21 cellular contexts compared by ENCODE assay signal in genomic region chr5:78689893-78690592, GRCh38. TPM values are rescaled to one million over a fixed set of nuclear protein-coding genes. Genes with fewer than 3 reads are reported as not detected.
DNase-seq lines count a peak whose midpoint lies in the region; ATAC-seq, FAIRE-seq and TF ChIP-seq lines count a peak whose summit lies in the region.
"Had no signal": no experiment of that assay in that cellular context is flagged by ENCODE, and none has a peak within 500 bp of the region (broad histone marks: within the 10 kb centered on the region; RNA-seq: fewer than 3 reads in every experiment).

No MANE protein-coding gene starts in this region.

- DNase-seq in NCI-H82 (lab: John Stamatoyannopoulos, UW) (peak; percentile 68), H1 (ENCODE audit: low read depth in 1 of 2, low spot score in 2 of 2) (no peak), mesendoderm (peak; percentile 48), right lobe of liver (no peak)
- no peak for DNase-seq in stimulated activated CD4-positive, alpha-beta T cell treated with anti-CD3 and anti-CD28 coated beads, Interleukin-4, amount 100 ng/mL, for 4 hours
- DNase-seq in activated CD4-positive, alpha-beta memory T cell treated with anti-CD3 and anti-CD28 coated beads for 36 hours = no peak
- DNase-seq: Calu3; CD8-positive, alpha-beta T cell; EL; NCI-H1092 treated with DMSO at 0.1 percent for 48 hours; NCI-H2227 treated with DMSO at 0.1 percent for 48 hours; NCI-H510A treated with DMSO at 0.1 percent for 48 hours; NCI-H774; PC-9 had no signal

- H3K4me3 ChIP-seq in H1 (ENCODE audit: extremely low read depth in 1 of 4, insufficient read depth in 2 of 4, low read depth in 3 of 4, low read length in 4 of 4) = no peak overlapping the region
- H3K4me3 ChIP-seq in mesendoderm (ENCODE audit: low read length) = no peak overlapping the region
- no peak overlapping the region for H3K4me3 ChIP-seq in right lobe of liver
- H3K4me3 ChIP-seq: BLaER1 treated with 17β-estradiol and CSF1 and Interleukin-3, amounts not matched to agents 10 nM and 100 nM; GM12878; K562; PC-9 had no signal

- POLR2A ChIA-PET in H1 (lab: Charles Lee; ENCODE audit: partially characterized antibody) = no interaction called here
- POLR2A ChIA-PET in activated CD4-positive, alpha-beta memory T cell treated with anti-CD3 and anti-CD28 coated beads for 36 hours (lab: Charles Lee) = no interaction called here

- no peak overlapping the region for H4K8ac ChIP-seq in H1 (ENCODE audit: extremely low read depth, insufficient read depth, low read length)
- H4K8ac ChIP-seq in mesendoderm (ENCODE audit: low read depth, low read length) = no peak overlapping the region

- H3K79me2 ChIP-seq in H1 (ENCODE audit: control insufficient read depth in 1 of 2, insufficient read depth in 2 of 2, low read length in 2 of 2) (no peaks in the 10 kb centered on the region), mesendoderm (ENCODE audit: control insufficient read depth, insufficient read depth, low read length) (no peaks in the 10 kb centered on the region)

- H3K36me3 ChIP-seq in H1 (ENCODE audit: control insufficient read depth in 2 of 4, insufficient read depth in 4 of 4, low read length in 3 of 4) = no peaks in the 10 kb centered on the region
- H3K36me3 ChIP-seq in mesendoderm (ENCODE audit: control insufficient read depth, insufficient read depth, low read length) = no peaks in the 10 kb centered on the region
- no peaks in the 10 kb centered on the region for H3K36me3 ChIP-seq in right lobe of liver
- H3K36me3 ChIP-seq: BLaER1 treated with 17β-estradiol and CSF1 and Interleukin-3, amounts not matched to agents 10 nM and 100 nM had no signal

- H4K5ac ChIP-seq in H1 (ENCODE audit: insufficient read length, low read depth, low read length) (no peak overlapping the region), mesendoderm (ENCODE audit: low read length) (no peak overlapping the region)

- peaks cover 5% of the 10 kb centered on the region for H3K9me3 Mint-ChIP-seq in activated CD4-positive, alpha-beta memory T cell treated with anti-CD3 and anti-CD28 coated beads for 36 hours

- no peak for TF ChIP-seq RAD21 in H1 (IDR thresholded peaks at IDR 0.05 in 1 of 2, conservative IDR thresholded peaks at IDR 0.05 in 1 of 2; ENCODE audit: low read depth in 2 of 2, low read length in 2 of 2)

- H3K9ac ChIP-seq in H1 (replicated peaks in 1 of 4; ENCODE audit: extremely low read depth in 1 of 4, low read depth in 3 of 4, low read length in 3 of 4) (no peak overlapping the region), mesendoderm (ENCODE audit: low read length) (no peak overlapping the region)
- H3K9ac ChIP-seq: BLaER1 treated with 17β-estradiol and CSF1 and Interleukin-3, amounts not matched to agents 10 nM and 100 nM had no signal

- TF ChIP-seq EP300 in H1 (IDR thresholded peaks at IDR 0.05; ENCODE audit: borderline replicate concordance in 1 of 2, low read depth in 2 of 2, low read length in 2 of 2) = no peak

- peaks cover 3% of the 10 kb centered on the region for H3K27me3 Mint-ChIP-seq in activated CD4-positive, alpha-beta memory T cell treated with anti-CD3 and anti-CD28 coated beads for 36 hours

- H3K9me3 ChIP-seq in H1 (ENCODE audit: insufficient read depth in 2 of 2, low read depth in 1 of 2, low read length in 1 of 2) = no peaks in the 10 kb centered on the region
- H3K9me3 ChIP-seq in right lobe of liver = no peaks in the 10 kb centered on the region

- H3K4me2 ChIP-seq in H1 (ENCODE audit: insufficient read depth in 1 of 2, low read depth in 2 of 2, low read length in 2 of 2) = no peak overlapping the region
- no peak overlapping the region for H3K4me2 ChIP-seq in mesendoderm (ENCODE audit: low read length)
- H3K4me2 ChIP-seq: BLaER1 treated with 17β-estradiol and CSF1 and Interleukin-3, amounts not matched to agents 10 nM and 100 nM; PC-9 had no signal

- H3K36me3 Mint-ChIP-seq in activated CD4-positive, alpha-beta memory T cell treated with anti-CD3 and anti-CD28 coated beads for 36 hours = peaks cover 2% of the 10 kb centered on the region
- H3K36me3 Mint-ChIP-seq: CD8-positive, alpha-beta T cell had no signal

- H3K79me1 ChIP-seq in H1 (ENCODE audit: low read depth, low read length) = no peaks in the 10 kb centered on the region
- H3K79me1 ChIP-seq in mesendoderm (ENCODE audit: low read length) = no peaks in the 10 kb centered on the region

- WGBS in H1 (ENCODE audit: extremely low coverage in 1 of 2, insufficient coverage in 1 of 2, insufficient read length in 1 of 2, insufficient replicate concordance in 2 of 2, low coverage in 1 of 2, low lambda C conversion rate in 2 of 2, missing lambda C conversion rate in 1 of 2), 2 experiments = 71% methylated on average over 6 of the region's 6 CpGs; no CpG with 5 or more reads in 1 of the 2 experiments
- no CpG with 5 or more reads among the region's 6 CpGs for WGBS in mesendoderm (ENCODE audit: extremely low coverage, insufficient coverage, low lambda C conversion rate)
- WGBS in right lobe of liver (ENCODE audit: insufficient coverage, low coverage, low lambda C conversion rate, missing lambda C conversion rate) = 69% methylated on average over 6 of the region's 6 CpGs

- CTCF ChIA-PET in H1 (lab: Charles Lee; ENCODE audit: partially characterized antibody) = interaction anchor here (1.0 to 1.8 kb wide), 4 partner anchors 44 to 196 kb away, joined by 3 to 6 read pairs (median 4); no protein-coding TSS in a partner anchor
- CTCF ChIA-PET in activated CD4-positive, alpha-beta memory T cell treated with anti-CD3 and anti-CD28 coated beads for 36 hours (lab: Charles Lee) = no interaction called here

- H2BK15ac ChIP-seq in H1 (ENCODE audit: low read length) = no peak overlapping the region
- no peak overlapping the region for H2BK15ac ChIP-seq in mesendoderm (replicated peaks; ENCODE audit: low read depth)

- no peak overlapping the region for H3K27ac Mint-ChIP-seq in activated CD4-positive, alpha-beta memory T cell treated with anti-CD3 and anti-CD28 coated beads for 36 hours
- H3K27ac Mint-ChIP-seq: CD8-positive, alpha-beta T cell had no signal

- no peak overlapping the region for H2AK5ac ChIP-seq in H1 (ENCODE audit: low read depth, low read length)
- no peak overlapping the region for H2AK5ac ChIP-seq in mesendoderm (ENCODE audit: low read length)

- no peak overlapping the region for H2BK120ac ChIP-seq in H1 (replicated peaks; ENCODE audit: low read depth, low read length)
- H2BK120ac ChIP-seq in mesendoderm (ENCODE audit: low read depth, low read length) = no peak overlapping the region

- H3K27me3 ChIP-seq in H1 (replicated peaks in 1 of 4; ENCODE audit: control insufficient read depth in 3 of 4, extremely low read depth in 1 of 4, insufficient read depth in 3 of 4, low read length in 3 of 4) = no peaks in the 10 kb centered on the region
- no peaks in the 10 kb centered on the region for H3K27me3 ChIP-seq in mesendoderm (ENCODE audit: insufficient read depth, low read length, poor library complexity)
- H3K27me3 ChIP-seq in right lobe of liver = peaks cover 0 to 8% of the 10 kb centered on the region in 2 donors
- H3K27me3 ChIP-seq: BLaER1 treated with 17β-estradiol and CSF1 and Interleukin-3, amounts not matched to agents 10 nM and 100 nM had no signal

- intact Hi-C loops in activated CD4-positive, alpha-beta memory T cell treated with anti-CD3 and anti-CD28 coated beads for 36 hours (cut with micrococcal nuclease) = no loop called here
- intact Hi-C loops in right lobe of liver (cut with DNase I) = no loop called here

- H2AFZ ChIP-seq in H1 (ENCODE audit: low read length) = 0 out of 2 replicates have a peak overlapping the region, but pooled peaks have one; percentile 11
- H2AFZ ChIP-seq: PC-9 had no signal

- 0 out of 2 replicates have a peak overlapping the region, but pooled peaks have one; percentile 29 for H3K18ac ChIP-seq in H1 (ENCODE audit: extremely low read depth, low read length)
- H3K18ac ChIP-seq in mesendoderm (ENCODE audit: low read length) = peak overlapping the region; percentile 88

- FAIRE-seq in H1 (lab: Jason Lieb, UNC) = no peak
- FAIRE-seq: GM12878, GM19239, H54, K562 had no signal

- H2BK5ac ChIP-seq in H1 (ENCODE audit: low read depth, low read length) = no peak overlapping the region
- H2BK5ac ChIP-seq in mesendoderm (ENCODE audit: low read length) = peak overlapping the region; percentile 31

- no peak overlapping the region for H2BK12ac ChIP-seq in H1 (ENCODE audit: low read depth, low read length)

- H3K56ac ChIP-seq in H1 (replicated peaks; ENCODE audit: insufficient read length, low read depth, low read length) (no peak overlapping the region), mesendoderm (ENCODE audit: low read length) (peak overlapping the region; percentile 53)

- TF ChIP-seq CTCF in H1 (IDR thresholded peaks at IDR 0.05; ENCODE audit: control extremely low read depth in 1 of 3, insufficient read depth in 1 of 3, low read depth in 1 of 3, low read length in 3 of 3) (no peak), right lobe of liver (IDR thresholded peaks at IDR 0.05) (no peak)

- H3K27ac ChIP-seq in H1 (ENCODE audit: low read depth, low read length) = no peak overlapping the region
- peak overlapping the region; percentile 6 for H3K27ac ChIP-seq in mesendoderm (ENCODE audit: low read depth, low read length)
- no peak overlapping the region for H3K27ac ChIP-seq in right lobe of liver
- H3K27ac ChIP-seq: BLaER1 treated with 17β-estradiol and CSF1 and Interleukin-3, amounts not matched to agents 10 nM and 100 nM; PC-9; RWPE1 had no signal

- ATAC-seq in GM21717 (IDR thresholded peaks at IDR 0.05; ENCODE audit: unreplicated experiment) = no peak
- no peak for ATAC-seq in right lobe of liver
- ATAC-seq: CD8-positive, alpha-beta T cell; GM12878; K562 had no signal

- H3K23ac ChIP-seq in H1 (ENCODE audit: insufficient read length) = no peak overlapping the region
- H3K23ac ChIP-seq in mesendoderm (ENCODE audit: low read length) = peak overlapping the region; percentile 6

- H3K4ac ChIP-seq in H1 (replicated peaks; ENCODE audit: insufficient read length, low read depth, low read length) = no peak overlapping the region
- no peak overlapping the region for H3K4ac ChIP-seq in mesendoderm (ENCODE audit: low read depth, low read length)

- H4K20me1 ChIP-seq in H1 (replicated peaks in 1 of 2; ENCODE audit: control insufficient read depth in 1 of 2, insufficient read depth in 2 of 2, low read length in 2 of 2) = no peaks in the 10 kb centered on the region
- H4K20me1 ChIP-seq: BLaER1 treated with 17β-estradiol and CSF1 and Interleukin-3, amounts not matched to agents 10 nM and 100 nM had no signal

- no peak overlapping the region for H4K91ac ChIP-seq in H1 (replicated peaks; ENCODE audit: insufficient read length, low read length)

- no peaks in the 10 kb centered on the region for H3K4me1 Mint-ChIP-seq in activated CD4-positive, alpha-beta memory T cell treated with anti-CD3 and anti-CD28 coated beads for 36 hours (ENCODE audit: low read depth)

- no peak for TF ChIP-seq POLR2A in H1 (IDR thresholded peaks at IDR 0.05; ENCODE audit: control extremely low read depth in 1 of 2, low read depth in 2 of 2, low read length in 2 of 2)
- no peak for TF ChIP-seq POLR2A in right lobe of liver (IDR thresholded peaks at IDR 0.05)

- H2BK20ac ChIP-seq in H1 (ENCODE audit: low read length) = no peak overlapping the region

- H3K14ac ChIP-seq in H1 (ENCODE audit: insufficient read length) = no peak overlapping the region

- no peaks in the 10 kb centered on the region for H3K23me2 ChIP-seq in H1 (ENCODE audit: low read depth, low read length)

- H3K4me1 ChIP-seq in H1 (replicated peaks in 1 of 4; ENCODE audit: control insufficient read depth in 3 of 4, insufficient read depth in 4 of 4, low read length in 3 of 4) (peaks cover 0 to 10% (median 0%) of the 10 kb centered on the region in 4 experiments; a peak in 1 of 7 replicates), mesendoderm (ENCODE audit: control insufficient read depth, low read depth, low read length) (peaks cover 6% of the 10 kb centered on the region), right lobe of liver (no peaks in the 10 kb centered on the region)
- H3K4me1 ChIP-seq: BLaER1 treated with 17β-estradiol and CSF1 and Interleukin-3, amounts not matched to agents 10 nM and 100 nM had no signal

- no peak overlapping the region for H3K4me3 Mint-ChIP-seq in activated CD4-positive, alpha-beta memory T cell treated with anti-CD3 and anti-CD28 coated beads for 36 hours
- H3K4me3 Mint-ChIP-seq: CD8-positive, alpha-beta T cell had no signal

RNA-seq across cellular contexts. Expression of gene LHFPL2, which starts 41.5 kb away (rescaled TPM):
- total RNA-seq in H1 (2021; fragmentation: NEBNext Ultra II Directional; extraction: Animal tissue kit (Norgen Biotek cat#: 25700)) = 38.0 and 43.0 TPM in 2 replicates
- 9.6 and 14.8 TPM in 2 replicates for polyA plus RNA-seq in H1 (2011; rRNA removed)
- polyA plus RNA-seq in H1 (2011; cell fraction: cytosol; rRNA removed) = 11.6 TPM
- 19.5 TPM for polyA plus RNA-seq in H1 (2011; cell fraction: nucleus; rRNA removed)
- polyA plus RNA-seq in H1 (2012, experiment 1 of 2) = 21.0 to 27.0 TPM (median 25.3 TPM) in 4 replicates
- 3.3 TPM for polyA plus RNA-seq in H1 (2012, experiment 2 of 2)
- 31.3 TPM for polyA plus RNA-seq in H1 (2013, experiment 1 of 2)
- polyA plus RNA-seq in H1 (2013, experiment 2 of 2) = 33.8 TPM
- polyA minus RNA-seq in H1 (2011; rRNA and poly(A)+ RNA removed) = 27.0 and 33.7 TPM in 2 replicates
- 30.0 TPM for polyA minus RNA-seq in H1 (2011; cell fraction: cytosol; rRNA and poly(A)+ RNA removed)
- 66.1 TPM for polyA minus RNA-seq in H1 (2011; cell fraction: nucleus; rRNA and poly(A)+ RNA removed)
- polyA plus RNA-seq in mesendoderm (2013, experiment 1 of 2) = 14.7 TPM
- 15.2 TPM for polyA plus RNA-seq in mesendoderm (2013, experiment 2 of 2)
- under 1 TPM; 0.05 to 0.19 TPM for total RNA-seq in activated CD4-positive, alpha-beta memory T cell treated with anti-CD3 and anti-CD28 coated beads for 36 hours
- total RNA-seq in right lobe of liver = 10 to 100 TPM in 1 of 6 experiments, 1 to 10 TPM in 5; 2.6 to 11.8 (median 4.3) TPM

Comparison
In these comparisons a context has a peak if more than half of its experiments do, and no peak if none do; other contexts are left out.
1. DNase-seq: peak in NCI-H82 (single experiment) and mesendoderm (single experiment); none in H1 (0 of 2), stimulated activated CD4-positive, alpha-beta T cell treated with anti-CD3 and anti-CD28 coated beads, Interleukin-4, amount 100 ng/mL, for 4 hours (0 of 2), activated CD4-positive, alpha-beta memory T cell treated with anti-CD3 and anti-CD28 coated beads for 36 hours (single experiment) and right lobe of liver (0 of 3).